ENCODE assay signal across 8 cellular contexts in genomic region chr6:29722773-29723665, GRCh38. TPM values are rescaled to one million over a fixed set of nuclear protein-coding genes. Genes with fewer than 3 reads are reported as not detected.
DNase-seq lines count a peak whose midpoint lies in the region; ATAC-seq, FAIRE-seq and TF ChIP-seq lines count a peak whose summit lies in the region.

Gene HLA-F (plus strand): TSS chr6:29723434. CDS start chr6:29723464, 30 bp downstream.

- H3K4me3 ChIP-seq in spleen = peak within 1 kb of the TSS; percentile 61 to 100 (median 97)

- TF ChIP-seq POLR2A in H54 (IDR thresholded peaks at IDR 0.05; ENCODE audit: low read depth, low read length) (no peak), spleen (IDR thresholded peaks at IDR 0.05) (peak; percentile 63 to 85 (median 66))

- peak; percentile 85 to 87 for ATAC-seq in activated CD4-positive, CD25-positive, alpha-beta regulatory T cell treated with anti-CD3 and anti-CD28 coated beads, Interleukin-2, amount 50 U/mL, for 24 hours

- peaks cover under 1 to 43% (median 40%) of the 10 kb centered on the region in 6 donors for H3K36me3 ChIP-seq in spleen

- peaks cover 27 to 55% (median 46%) of the 10 kb centered on the region in 6 donors for H3K4me1 ChIP-seq in spleen

- H3K9me3 ChIP-seq in spleen = no peaks in the 10 kb centered on the region

- intact Hi-C loops in spleen (cut with DNase I; ENCODE audit: low total_unique reads) = no loop called here

- peak in 2 of 11 experiments; percentile 9 to 28 for TF ChIP-seq CTCF in spleen (IDR thresholded peaks at IDR 0.05 in 8 of 11, conservative IDR thresholded peaks at IDR 0.05 in 3 of 11)

- peak within 1 kb of the TSS; percentile 94 to 100 (median 98) for H3K27ac ChIP-seq in spleen

- 2 to 5% (median 2%) methylated on average over 21 to 33 of the region's 33 CpGs for WGBS in spleen, 5 donors

- no peaks in the 10 kb centered on the region for H3K27me3 ChIP-seq in spleen (replicated peaks in 1 of 7)

- DNase-seq in GM03348 (ENCODE audit: low spot score) = peak; percentile 96
- peak; percentile 88 for DNase-seq in H54 (ENCODE audit: insufficient read length, low spot score)
- peak; percentile 61 for DNase-seq in MV-4-11 (lab: John Stamatoyannopoulos, UW)
- DNase-seq in central memory CD4-positive, alpha-beta T cell = peak; percentile 86
- peak; percentile 78 for DNase-seq in islet precursor cell
- DNase-seq in spleen = peak; percentile 91
- no peak for DNase-seq in KG1 (lab: John Stamatoyannopoulos, UW)

- FAIRE-seq in H54 (lab: Jason Lieb, UNC) = peak; percentile 94

RNA-seq across cellular contexts. Expression of gene HLA-F, which starts in this region (rescaled TPM):
- 100 to 1,000 TPM; 402 to 532 (median 496) TPM for total RNA-seq in spleen
- 100 to 1,000 TPM; 501 to 663 (median 577) TPM for polyA plus RNA-seq in spleen
